In genomic region chr2:97995734-97996624, GRCh38 we compare ENCODE assay signal across 8 cellular contexts. TPM values are rescaled to one million over a fixed set of nuclear protein-coding genes. Genes with fewer than 3 reads are reported as not detected.
DNase-seq lines count a peak whose midpoint lies in the region; ATAC-seq and TF ChIP-seq lines count a peak whose summit lies in the region.

TMEM131 (minus strand) TSS chr2:97995948; CDS start chr2:97995662, 286 bp downstream.

- ATAC-seq in GM18502 (IDR thresholded peaks at IDR 0.05; ENCODE audit: poor library complexity, unreplicated experiment) = peak; percentile 76
- ATAC-seq in HG02943 (IDR thresholded peaks at IDR 0.05; ENCODE audit: low read depth, unreplicated experiment) = peak; percentile 81
- ATAC-seq in left ventricle myocardium superior = peak; percentile 97

- no peak for TF ChIP-seq CTCF in prostate gland (IDR thresholded peaks at IDR 0.05)

- WGBS in prostate gland = 3% methylated on average over 39 of the region's 88 CpGs

- no peaks in the 10 kb centered on the region for H3K27me3 ChIP-seq in prostate gland (replicated peaks; ENCODE audit: insufficient read depth)

- DNase-seq in NCI-H187 treated with DMSO at 0.1 percent for 48 hours (lab: John Stamatoyannopoulos, UW) = peak; percentile 59
- peak; percentile 87 to 97 (median 93) for DNase-seq in T-helper 2 cell
- DNase-seq in left ventricle myocardium superior = peak; percentile 97
- peak; percentile 89 for DNase-seq in prostate gland (ENCODE audit: low spot score)
- peak; percentile 95 for DNase-seq in ureter (ENCODE audit: low spot score)

- intact Hi-C loops in left ventricle myocardium superior (cut with micrococcal nuclease) (no loop called here), prostate gland (cut with DNase I) (loop anchor here (5.0 to 10.0 kb wide), 2 partner anchors 189 to 331 kb away; partner anchors contain the start of genes ACTR1B and C2orf92)

- H3K4me3 ChIP-seq in prostate gland = peak within 1 kb of the TSS; percentile 76 to 86

- peak; percentile 93 for TF ChIP-seq POLR2A in prostate gland (IDR thresholded peaks at IDR 0.05)

- H3K9me3 ChIP-seq in prostate gland = no peaks in the 10 kb centered on the region

- H3K36me3 ChIP-seq in prostate gland = no peaks in the 10 kb centered on the region

- no peaks in the 10 kb centered on the region for H3K4me1 ChIP-seq in prostate gland (replicated peaks)

- H3K27ac ChIP-seq in angular gyrus (ENCODE audit: low read depth, low read length) = peak within 1 kb of the TSS; percentile 97
- peak within 1 kb of the TSS; percentile 93 to 95 for H3K27ac ChIP-seq in prostate gland

RNA-seq across cellular contexts. Expression of gene TMEM131, which starts in this region (rescaled TPM):
- total RNA-seq in left ventricle myocardium superior (29.0 TPM), prostate gland (10 to 100 TPM; 40.6 to 42.0 TPM), ureter (67.7 TPM)

Comparison
In these comparisons a context has a peak if more than half of its experiments do, and no peak if none do; other contexts are left out.
1. Peak in every context shown above with its lines: DNase-seq, ATAC-seq, H3K4me3 ChIP-seq and H3K27ac ChIP-seq.